ENCODE assay signal across 1 cellular context in genomic region chr10:50447691-50448090, GRCh38.
TF ChIP-seq lines count a peak whose summit lies in the region.

No MANE protein-coding gene starts in this region.

TF ChIP-seq in HCT116, 20 proteins besides CTCF, POLR2A, EP300 and RAD21 (continued from another document):
- TF ChIP-seq, protein P1, sequence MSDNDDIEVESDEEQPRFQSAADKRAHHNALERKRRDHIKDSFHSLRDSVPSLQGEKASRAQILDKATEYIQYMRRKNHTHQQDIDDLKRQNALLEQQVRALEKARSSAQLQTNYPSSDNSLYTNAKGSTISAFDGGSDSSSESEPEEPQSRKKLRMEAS (IDR thresholded peaks at IDR 0.05): no peak
- TF ChIP-seq, protein P2, sequence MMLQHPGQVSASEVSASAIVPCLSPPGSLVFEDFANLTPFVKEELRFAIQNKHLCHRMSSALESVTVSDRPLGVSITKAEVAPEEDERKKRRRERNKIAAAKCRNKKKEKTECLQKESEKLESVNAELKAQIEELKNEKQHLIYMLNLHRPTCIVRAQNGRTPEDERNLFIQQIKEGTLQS (IDR thresholded peaks at IDR 0.05): no peak
- TF ChIP-seq YY1 (IDR thresholded peaks at IDR 0.05; ENCODE audit: extremely low read depth, insufficient replicate concordance, low read depth, low read length): no peak
